20 cellular contexts compared by ENCODE assay signal in genomic region chr20:13105071-13105470, GRCh38.
DNase-seq lines count a peak whose midpoint lies in the region; ATAC-seq, FAIRE-seq and TF ChIP-seq lines count a peak whose summit lies in the region.
"Had no signal": no experiment of that assay in that cellular context is flagged by ENCODE, and none has a peak within 500 bp of the region (broad histone marks: within the 10 kb centered on the region; RNA-seq: fewer than 3 reads in every experiment).

No MANE protein-coding gene starts in this region.

- H3K27me3 ChIP-seq in HepG2 (ENCODE audit: control insufficient read depth in 1 of 2, insufficient read depth in 2 of 2, low read length in 2 of 2) (no peaks in the 10 kb centered on the region), right lobe of liver (no peaks in the 10 kb centered on the region)

- H3K9me3 Mint-ChIP-seq in glutamatergic neuron (ENCODE audit: unreplicated experiment) (no peaks in the 10 kb centered on the region), neural crest cell (no peaks in the 10 kb centered on the region)

- no peaks in the 10 kb centered on the region for H3K36me3 Mint-ChIP-seq in glutamatergic neuron (ENCODE audit: unreplicated experiment)
- no peaks in the 10 kb centered on the region for H3K36me3 Mint-ChIP-seq in neural crest cell (ENCODE audit: low read depth)

- in situ Hi-C loops in HepG2 (cut with HindIII; ENCODE audit: extremely low pct_ligation_motif_present, low pct_unique_long_range_greater_than_20kb) = no loop called here

- H3K4me3 Mint-ChIP-seq in glutamatergic neuron (ENCODE audit: unreplicated experiment) (no peak overlapping the region), neural crest cell (no peak overlapping the region)

- H3K36me3 ChIP-seq in HepG2 (replicated peaks in 1 of 2; ENCODE audit: control insufficient read depth in 1 of 2, insufficient read depth in 2 of 2, low read length in 2 of 2) = peaks cover 8 to 32% of the 10 kb centered on the region in 2 experiments
- no peaks in the 10 kb centered on the region for H3K36me3 ChIP-seq in right lobe of liver

- H3K4me1 ChIP-seq in HepG2 (ENCODE audit: insufficient read depth, low read length) (peaks cover 40% of the 10 kb centered on the region), right lobe of liver (peaks cover 0 to 9% (median 2%) of the 10 kb centered on the region in 4 donors)

- no peak for FAIRE-seq in HepG2 (lab: Jason Lieb, UNC)
- FAIRE-seq: GM12891, GM18507 had no signal

- H2AFZ ChIP-seq in HepG2 (ENCODE audit: low read length) = no peak overlapping the region

- no TSS peak for BruUV-seq in HepG2 (replicated peaks; lab: Mats Ljungman, UMichigan)

- POLR2A ChIA-PET in HepG2 (lab: Yijun Ruan, JAX) = interaction anchor here (1.5 to 2.2 kb wide), 2 partner anchors 10 to 15 kb away, joined by 3 to 5 read pairs; no protein-coding TSS in a partner anchor

- WGBS in HepG2 (ENCODE audit: low lambda C conversion rate) = 88% methylated on average over 11 of the region's 11 CpGs
- WGBS in right lobe of liver (ENCODE audit: insufficient coverage, low coverage, low lambda C conversion rate, missing lambda C conversion rate) = 91% methylated on average over 10 of the region's 11 CpGs

- peaks cover 7% of the 10 kb centered on the region for H3K4me1 Mint-ChIP-seq in glutamatergic neuron (ENCODE audit: low read depth, unreplicated experiment)
- H3K4me1 Mint-ChIP-seq in neural crest cell = peaks cover 22% of the 10 kb centered on the region

- ATAC-seq in HepG2 (no peak), right lobe of liver (no peak), GM21717 (IDR thresholded peaks at IDR 0.05; ENCODE audit: unreplicated experiment) (no peak), GM19463 (IDR thresholded peaks at IDR 0.05; ENCODE audit: unreplicated experiment) (no peak)

- no peak overlapping the region for H3K4me2 ChIP-seq in HepG2 (ENCODE audit: low read depth, low read length)
- H3K4me2 ChIP-seq: KMS-11 had no signal

- no peak for TF ChIP-seq RAD21 in HepG2 (CRISPR knock-in tag; IDR thresholded peaks at IDR 0.05)

- H3K27ac Mint-ChIP-seq in glutamatergic neuron (ENCODE audit: unreplicated experiment) (no peak overlapping the region), neural crest cell (ENCODE audit: unreplicated experiment) (no peak overlapping the region)

- CTCF ChIA-PET in HepG2 (lab: Yijun Ruan, JAX; ENCODE audit: low intra/inter-chr PET ratio, low total read pairs) = interaction anchor here (1.3 to 7.8 kb wide), 5 partner anchors 12 to 180 kb away, joined by 3 to 164 read pairs (median 7); no protein-coding TSS in a partner anchor

- H3K27ac ChIP-seq in HepG2 (ENCODE audit: extremely low read length, insufficient read depth, low read length) (peak overlapping the region; percentile 28), right lobe of liver (no peak overlapping the region)
- H3K27ac ChIP-seq: C4-2B, KMS-11 had no signal

- TF ChIP-seq EP300 in HepG2 (IDR thresholded peaks at IDR 0.05; ENCODE audit: low read depth in 2 of 2, low read length in 2 of 2) (peak in 1 of 2 experiments; percentile 19; a peak in 1 of 4 replicates), HepG2 (CRISPR knock-in tag; IDR thresholded peaks at IDR 0.05; ENCODE audit: borderline replicate concordance) (no peak)

- intact Hi-C loops in HepG2 (cut with micrococcal nuclease; ENCODE audit: unreplicated experiment) (no loop called here), right lobe of liver (cut with DNase I) (loop anchor here in 1 of 2 donors (5.0 kb wide), 1 partner anchor 133 kb away; no protein-coding TSS in a partner anchor), head of caudate nucleus (cut with DNase I) (loop anchor here (10.0 kb wide), 1 partner anchor 130 kb away; no protein-coding TSS in a partner anchor)

- no peaks in the 10 kb centered on the region for H3K27me3 Mint-ChIP-seq in glutamatergic neuron (ENCODE audit: unreplicated experiment)
- peaks cover 3% of the 10 kb centered on the region for H3K27me3 Mint-ChIP-seq in neural crest cell (ENCODE audit: low read depth)

- H3K4me3 ChIP-seq in HepG2 (replicated peaks in 1 of 3; ENCODE audit: insufficient read depth in 1 of 3, low read depth in 2 of 3, low read length in 3 of 3) = no peak overlapping the region
- no peak overlapping the region for H3K4me3 ChIP-seq in right lobe of liver

- TF ChIP-seq CTCF in HepG2 (CRISPR knock-in tag; IDR thresholded peaks at IDR 0.05) (peak; percentile 15; the same call in 1 of the 2 replicates), right lobe of liver (IDR thresholded peaks at IDR 0.05) (no peak), glutamatergic neuron (IDR thresholded peaks at IDR 0.05; ENCODE audit: partially characterized antibody, unreplicated experiment) (no peak), neural crest cell (conservative IDR thresholded peaks at IDR 0.05) (no peak)

- no peak overlapping the region for H3K9ac ChIP-seq in HepG2 (ENCODE audit: insufficient read depth, low read depth, low read length)
- H3K9ac ChIP-seq: KMS-11 had no signal

- H3K9me3 ChIP-seq in HepG2 (ENCODE audit: low read length) (no peaks in the 10 kb centered on the region), right lobe of liver (no peaks in the 10 kb centered on the region)

- H4K20me1 ChIP-seq in HepG2 (ENCODE audit: insufficient read depth, low read length) = no peaks in the 10 kb centered on the region

- no peaks in the 10 kb centered on the region for H3K79me2 ChIP-seq in HepG2 (ENCODE audit: insufficient read depth, low read length)

- TF ChIP-seq POLR2A in HepG2 (IDR thresholded peaks at IDR 0.05; ENCODE audit: insufficient read depth in 1 of 2, low read depth in 2 of 2, low read length in 2 of 2) (no peak), right lobe of liver (IDR thresholded peaks at IDR 0.05) (no peak)

- DNase-seq in HepG2 (ENCODE audit: low spot score) = no peak
- no peak for DNase-seq in right lobe of liver
- peak; percentile 27 for DNase-seq in glutamatergic neuron
- DNase-seq in neural crest cell (ENCODE audit: low read depth, low spot score) = peak; percentile 13
- no peak for DNase-seq in head of caudate nucleus
- no peak for DNase-seq in H4 (ENCODE audit: low spot score)
- DNase-seq: DMS 273 treated with DMSO at 0.1 percent for 48 hours; GF-D8; H7; NCI-H1436 treated with DMSO at 0.1 percent for 48 hours; NCI-H226; NCI-H524 treated with DMSO at 0.1 percent for 48 hours; NK-92 treated with Interleukin-12 subunit alpha and Interleukin-12 subunit beta, amount 100 ng/mL, for 24 hours; SIG-M5 had no signal

TF ChIP-seq in HepG2, 621 proteins besides CTCF, POLR2A, EP300 and RAD21 (continues in another document):
- TF ChIP-seq HOXA3 (CRISPR knock-in tag; IDR thresholded peaks at IDR 0.05) (0 out of 2 replicates have a peak, but pooled peaks have one; percentile 31), MAZ (IDR thresholded peaks at IDR 0.05; ENCODE audit: borderline replicate concordance, low read depth, low read length) (no peak), MAZ (CRISPR knock-in tag; IDR thresholded peaks at IDR 0.05; ENCODE audit: low read depth) (no peak), ZNF260 (CRISPR knock-in tag; IDR thresholded peaks at IDR 0.05; ENCODE audit: borderline replicate concordance, low read depth) (no peak), HDAC1 (CRISPR knock-in tag; IDR thresholded peaks at IDR 0.05) (peak; percentile 39; the same call in 1 of the 2 replicates), ZFP90 (CRISPR knock-in tag; IDR thresholded peaks at IDR 0.05; ENCODE audit: borderline replicate concordance) (no peak), ATRX (CRISPR knock-in tag; IDR thresholded peaks at IDR 0.05; ENCODE audit: borderline replicate concordance) (no peak), SIX4 (CRISPR knock-in tag; IDR thresholded peaks at IDR 0.05) (no peak)
- TF ChIP-seq, protein P1, sequence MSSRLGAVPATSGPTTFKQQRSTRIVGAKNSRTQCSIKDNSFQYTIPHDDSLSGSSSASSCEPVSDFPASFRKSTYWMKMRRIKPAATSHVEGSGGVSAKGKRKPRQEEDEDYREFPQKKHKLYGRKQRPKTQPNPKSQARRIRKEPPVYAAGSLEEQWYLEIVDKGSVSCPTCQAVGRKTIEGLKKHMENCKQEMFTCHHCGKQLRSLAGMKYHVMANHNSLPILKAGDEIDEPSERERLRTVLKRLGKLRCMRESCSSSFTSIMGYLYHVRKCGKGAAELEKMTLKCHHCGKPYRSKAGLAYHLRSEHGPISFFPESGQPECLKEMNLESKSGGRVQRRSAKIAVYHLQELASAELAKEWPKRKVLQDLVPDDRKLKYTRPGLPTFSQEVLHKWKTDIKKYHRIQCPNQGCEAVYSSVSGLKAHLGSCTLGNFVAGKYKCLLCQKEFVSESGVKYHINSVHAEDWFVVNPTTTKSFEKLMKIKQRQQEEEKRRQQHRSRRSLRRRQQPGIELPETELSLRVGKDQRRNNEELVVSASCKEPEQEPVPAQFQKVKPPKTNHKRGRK (CRISPR knock-in tag; IDR thresholded peaks at IDR 0.05) = no peak
- TF ChIP-seq, protein P2, sequence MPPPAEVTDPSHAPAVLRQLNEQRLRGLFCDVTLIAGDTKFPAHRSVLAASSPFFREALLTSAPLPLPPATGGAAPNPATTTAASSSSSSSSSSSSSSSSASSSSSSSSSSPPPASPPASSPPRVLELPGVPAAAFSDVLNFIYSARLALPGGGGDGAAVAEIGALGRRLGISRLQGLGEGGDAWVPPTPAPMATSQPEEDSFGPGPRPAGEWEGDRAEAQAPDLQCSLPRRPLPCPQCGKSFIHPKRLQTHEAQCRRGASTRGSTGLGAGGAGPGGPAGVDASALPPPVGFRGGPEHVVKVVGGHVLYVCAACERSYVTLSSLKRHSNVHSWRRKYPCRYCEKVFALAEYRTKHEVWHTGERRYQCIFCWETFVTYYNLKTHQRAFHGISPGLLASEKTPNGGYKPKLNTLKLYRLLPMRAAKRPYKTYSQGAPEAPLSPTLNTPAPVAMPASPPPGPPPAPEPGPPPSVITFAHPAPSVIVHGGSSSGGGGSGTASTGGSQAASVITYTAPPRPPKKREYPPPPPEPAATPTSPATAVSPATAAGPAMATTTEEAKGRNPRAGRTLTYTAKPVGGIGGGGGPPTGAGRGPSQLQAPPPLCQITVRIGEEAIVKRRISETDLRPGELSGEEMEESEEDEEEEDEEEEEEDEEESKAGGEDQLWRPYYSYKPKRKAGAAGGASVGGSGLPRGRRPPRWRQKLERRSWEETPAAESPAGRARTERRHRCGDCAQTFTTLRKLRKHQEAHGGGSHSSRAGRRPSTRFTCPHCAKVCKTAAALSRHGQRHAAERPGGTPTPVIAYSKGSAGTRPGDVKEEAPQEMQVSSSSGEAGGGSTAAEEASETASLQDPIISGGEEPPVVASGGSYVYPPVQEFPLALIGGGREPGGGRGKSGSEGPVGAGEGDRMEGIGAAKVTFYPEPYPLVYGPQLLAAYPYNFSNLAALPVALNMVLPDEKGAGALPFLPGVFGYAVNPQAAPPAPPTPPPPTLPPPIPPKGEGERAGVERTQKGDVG (CRISPR knock-in tag; IDR thresholded peaks at IDR 0.05; ENCODE audit: borderline replicate concordance) = peak; percentile 61; the same call in 1 of the 2 replicates

Comparison
In these comparisons a context has a peak if more than half of its experiments do, and no peak if none do; other contexts are left out.
1. DNase-seq: peak in glutamatergic neuron (single experiment) and neural crest cell (single experiment); none in HepG2 (single experiment), right lobe of liver (0 of 3), head of caudate nucleus (0 of 42) and H4 (single experiment).